In genomic region chr22:17754233-17754925, GRCh38 we compare ENCODE assay signal across 9 cellular contexts. TPM values are rescaled to one million over a fixed set of nuclear protein-coding genes. Genes with fewer than 3 reads are reported as not detected.
A peak's percentile ranks its signal among the peaks of the same experiment; 100 is the strongest.
DNase-seq lines count a peak whose midpoint lies in the region; ATAC-seq and TF ChIP-seq lines count a peak whose summit lies in the region.
"Had no signal": no experiment of that assay in that cellular context is flagged by ENCODE, and none has a peak within 500 bp of the region (broad histone marks: within the 10 kb centered on the region; RNA-seq: fewer than 3 reads in every experiment).

No MANE protein-coding gene starts in this region.

- TF ChIP-seq POLR2A in prostate gland (IDR thresholded peaks at IDR 0.05), result no peak

- no peak overlapping the region for H3K4me3 Mint-ChIP-seq in activated B cell treated with CpG ODN at 0.5 μM for 24 hours

- H3K4me1 Mint-ChIP-seq in activated B cell treated with CpG ODN at 0.5 μM for 24 hours, result peaks cover 3% of the 10 kb centered on the region

- no peaks in the 10 kb centered on the region for H3K36me3 ChIP-seq in prostate gland

- H3K4me3 ChIP-seq in AG04449 (ENCODE audit: low read depth, low read length) (no peak overlapping the region), GM12864 (ENCODE audit: low read depth, low read length) (no peak overlapping the region), prostate gland (no peak overlapping the region)

- H3K4me1 ChIP-seq in prostate gland (replicated peaks), result no peaks in the 10 kb centered on the region

- TF ChIP-seq CTCF in AG04449 (IDR thresholded peaks at IDR 0.05; ENCODE audit: insufficient read depth, low read length, missing control alignments), result peak; percentile 32
- TF ChIP-seq CTCF in GM12864 (IDR thresholded peaks at IDR 0.05; ENCODE audit: low read depth, low read length, missing control alignments), result peak; percentile 47
- TF ChIP-seq CTCF in activated B cell treated with CpG ODN at 0.5 μM for 24 hours (IDR thresholded peaks at IDR 0.05), result no peak
- no peak for TF ChIP-seq CTCF in prostate gland (IDR thresholded peaks at IDR 0.05)

- intact Hi-C loops in activated B cell treated with CpG ODN at 0.5 μM for 24 hours (cut with micrococcal nuclease) (loop anchor here (1.0 kb wide), 1 partner anchor 31 kb away; no protein-coding TSS in a partner anchor), prostate gland (cut with DNase I) (no loop called here)

- no peaks in the 10 kb centered on the region for H3K9me3 ChIP-seq in prostate gland

- ATAC-seq in activated B cell treated with CpG ODN at 0.5 μM for 24 hours (ENCODE audit: low read depth), result peak; percentile 60
- no peak for ATAC-seq in HG03439 (IDR thresholded peaks at IDR 0.05; ENCODE audit: unreplicated experiment)

- 89% methylated on average over 13 of the region's 14 CpGs for WGBS in prostate gland

- CTCF ChIA-PET in AG04449 (lab: Yijun Ruan, JAX), result interaction anchor here (1.0 to 3.1 kb wide), 3 partner anchors 11 to 13 kb away, joined by 4 to 36 read pairs (median 4); no protein-coding TSS in a partner anchor
- CTCF ChIA-PET in activated B cell treated with CpG ODN at 0.5 μM for 24 hours (lab: Charles Lee), result interaction anchor here (1.0 to 1.8 kb wide), 5 partner anchors 12 to 322 kb away, joined by 3 to 10 read pairs (median 5); no protein-coding TSS in a partner anchor

- DNase-seq in AG04449 (ENCODE audit: low read depth, low spot score) (no peak), GM12864 (ENCODE audit: low read depth) (no peak), activated B cell treated with CpG ODN at 0.5 μM for 24 hours (no peak), iPS-NIHi11 (ENCODE audit: low spot score) (peak; percentile 50), prostate gland (ENCODE audit: low spot score) (no peak), inferior parietal cortex (ENCODE audit: extremely low spot score) (no peak), NOMO-1 (lab: John Stamatoyannopoulos, UW; ENCODE audit: unreplicated experiment in 2 of 2) (no peak)
- DNase-seq: GF-D8 had no signal

- H3K27me3 ChIP-seq in prostate gland (replicated peaks; ENCODE audit: insufficient read depth), result no peaks in the 10 kb centered on the region

- no peaks in the 10 kb centered on the region for H3K27me3 Mint-ChIP-seq in activated B cell treated with CpG ODN at 0.5 μM for 24 hours

- H3K36me3 Mint-ChIP-seq in activated B cell treated with CpG ODN at 0.5 μM for 24 hours (ENCODE audit: low read depth), result peaks cover 11% of the 10 kb centered on the region

- POLR2A ChIA-PET in AG04449 (lab: Yijun Ruan, JAX), result no interaction called here
- POLR2A ChIA-PET in activated B cell treated with CpG ODN at 0.5 μM for 24 hours (lab: Charles Lee), result interaction anchor here (0.6 kb wide), 1 partner anchor 224 kb away, joined by 3 read pairs; no protein-coding TSS in a partner anchor

- no peaks in the 10 kb centered on the region for H3K9me3 Mint-ChIP-seq in activated B cell treated with CpG ODN at 0.5 μM for 24 hours

- no peak overlapping the region for H3K27ac ChIP-seq in prostate gland

- H3K27ac Mint-ChIP-seq in activated B cell treated with CpG ODN at 0.5 μM for 24 hours, result no peak overlapping the region

RNA-seq across cellular contexts. Expression of gene BID, which starts 19.9 kb away (rescaled TPM):
- total RNA-seq in activated B cell treated with CpG ODN at 0.5 μM for 24 hours, result 78.9 and 81.4 TPM in 2 replicates
- total RNA-seq in prostate gland, result 10 to 100 TPM; 18.1 to 21.0 TPM

Comparison
In these comparisons a context has a peak if more than half of its experiments do, and no peak if none do; other contexts are left out.
1. CTCF ChIP-seq: peak in AG04449 (single experiment) and GM12864 (single experiment); none in activated B cell treated with CpG ODN at 0.5 μM for 24 hours (single experiment) and prostate gland (0 of 4).